In the genomic region with DNA sequence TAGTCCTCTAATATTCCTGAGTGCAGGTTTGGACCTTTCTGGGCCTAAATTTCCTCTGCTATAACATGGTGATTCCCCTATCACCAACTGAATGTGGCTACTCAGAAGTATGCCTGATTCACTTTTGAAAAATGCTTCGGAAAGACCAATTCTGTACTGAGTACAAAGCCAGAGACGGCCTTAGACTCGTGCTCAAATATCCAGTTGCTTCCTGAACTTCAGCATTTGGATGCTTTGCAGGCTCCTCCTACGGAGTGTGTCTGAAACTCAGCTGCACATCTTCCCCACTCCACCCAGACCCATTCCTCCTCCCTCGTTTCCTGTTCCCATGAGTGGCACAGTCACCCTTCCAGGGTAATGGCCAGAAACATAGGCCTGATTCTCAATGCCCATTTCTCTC, we compare ENCODE assay signal across 16 cellular contexts.
DNase-seq lines count a peak whose midpoint lies in the region; ATAC-seq and TF ChIP-seq lines count a peak whose summit lies in the region.
"Had no signal": no experiment of that assay in that cellular context is flagged by ENCODE, and none has a peak within 500 bp of the region (broad histone marks: within the 10 kb centered on the region; RNA-seq: fewer than 3 reads in every experiment).

No MANE protein-coding gene starts in this region.

- H3K36me3 ChIP-seq in osteoblast (ENCODE audit: insufficient read depth, low read length) (no peaks in the 10 kb centered on the region), PC-3 (ENCODE audit: low read depth, low read length) (no peaks in the 10 kb centered on the region)
- H3K36me3 ChIP-seq: esophagus muscularis mucosa, upper lobe of left lung had no signal

- no peaks in the 10 kb centered on the region for H3K9me2 ChIP-seq in PC-3 (replicated peaks; ENCODE audit: low read length)

- H4K20me1 ChIP-seq in osteoblast (ENCODE audit: insufficient read depth, low read length) (no peaks in the 10 kb centered on the region), PC-3 (ENCODE audit: low read length) (no peaks in the 10 kb centered on the region)

- CTCF ChIA-PET in PC-3 (lab: Charles Lee) = no interaction called here

- H3K4me3 ChIP-seq in osteoblast (ENCODE audit: insufficient read depth, low read length) (no peak overlapping the region), PC-3 (ENCODE audit: low read length) (no peak overlapping the region)
- H3K4me3 ChIP-seq: esophagus muscularis mucosa, upper lobe of left lung had no signal

- H3K79me2 ChIP-seq in osteoblast (ENCODE audit: insufficient read depth, low read length) (no peaks in the 10 kb centered on the region), PC-3 (ENCODE audit: low read length) (no peaks in the 10 kb centered on the region)
- H3K79me2 ChIP-seq: parathyroid adenoma had no signal

- TF ChIP-seq CTCF in osteoblast (IDR thresholded peaks at IDR 0.05; ENCODE audit: extremely low read depth, low read depth, low read length) (no peak), PC-3 (conservative IDR thresholded peaks at IDR 0.05; ENCODE audit: low read depth, low read length) (no peak)

- H3K27me3 ChIP-seq in osteoblast (ENCODE audit: insufficient read depth, low read length) = no peaks in the 10 kb centered on the region
- H3K27me3 ChIP-seq in PC-3 (ENCODE audit: low read length) = no peaks in the 10 kb centered on the region
- H3K27me3 ChIP-seq: esophagus muscularis mucosa, upper lobe of left lung had no signal

- POLR2A ChIA-PET in PC-3 (lab: Charles Lee; ENCODE audit: unreplicated experiment) = interaction anchor here (0.6 kb wide), 1 partner anchor 10 kb away, joined by 3 read pairs; no protein-coding TSS in a partner anchor

- DNase-seq in AG08396 (ENCODE audit: low spot score) = peak; percentile 45
- DNase-seq in LHCN-M2 (ENCODE audit: low read depth) = peak; percentile 77
- DNase-seq in fibroblast of gingiva (ENCODE audit: low read depth) = peak; percentile 57
- peak; percentile 75 for DNase-seq in osteoblast (ENCODE audit: insufficient read length, low spot score, missing footprints)
- no peak for DNase-seq in NCI-H1417 (lab: John Stamatoyannopoulos, UW)
- no peak for DNase-seq in PC-3
- no peak for DNase-seq in epidermal melanocyte (ENCODE audit: insufficient read length, low spot score)
- DNase-seq in NCI-H446 (lab: John Stamatoyannopoulos, UW) = no peak
- DNase-seq: activated effector memory CD4-positive, alpha-beta T cell treated with Interleukin-2 at 50 U/mL for 16 hours; NCI-H1417 treated with DMSO at 0.1 percent for 48 hours; NK-92 treated with Interleukin-12 subunit alpha and Interleukin-12 subunit beta, amount 100 ng/mL, for 24 hours; upper lobe of left lung had no signal

- BruUV-seq in PC-3 (replicated peaks; lab: Mats Ljungman, UMichigan) = no TSS peak

- no peak for ATAC-seq in PC-3
- ATAC-seq: stimulated activated effector memory CD8-positive, alpha-beta T cell treated with anti-CD3 and anti-CD28 coated beads, Interleukin-12 subunit alpha, Interleukin-12 subunit beta, amount 100 ng/mL, for 72 hours; WTC11 had no signal

- H3K27ac ChIP-seq in osteoblast (ENCODE audit: low read depth, low read length) = peak overlapping the region; percentile 4
- no peak overlapping the region for H3K27ac ChIP-seq in PC-3 (ENCODE audit: low read length)
- H3K27ac ChIP-seq: esophagus muscularis mucosa, parathyroid adenoma had no signal

- H3K9ac ChIP-seq in PC-3 (ENCODE audit: low read length) = no peak overlapping the region
- H3K9ac ChIP-seq: parathyroid adenoma had no signal

- no peak overlapping the region for H3K4me2 ChIP-seq in osteoblast (ENCODE audit: insufficient read depth, low read length)
- no peak overlapping the region for H3K4me2 ChIP-seq in PC-3 (ENCODE audit: low read length)

- H2AFZ ChIP-seq in osteoblast (ENCODE audit: low read length) (peak overlapping the region; percentile 65), PC-3 (ENCODE audit: low read length) (no peak overlapping the region)
- H2AFZ ChIP-seq: parathyroid adenoma had no signal

- H3K4me1 ChIP-seq in osteoblast (ENCODE audit: insufficient read depth, low read length) = peaks cover 39% of the 10 kb centered on the region
- H3K4me1 ChIP-seq in PC-3 (ENCODE audit: insufficient read depth, low read length) = no peaks in the 10 kb centered on the region

- H3K9me3 ChIP-seq in osteoblast (ENCODE audit: low read depth, low read length) = no peaks in the 10 kb centered on the region
- no peaks in the 10 kb centered on the region for H3K9me3 ChIP-seq in PC-3 (ENCODE audit: low read length)
- H3K9me3 ChIP-seq: esophagus muscularis mucosa, upper lobe of left lung had no signal

- intact Hi-C loops in PC-3 (cut with micrococcal nuclease) = no loop called here

- no peaks in the 10 kb centered on the region for H3F3A ChIP-seq in PC-3 (ENCODE audit: low read length, unreplicated experiment)

Comparison
In these comparisons a context has a peak if more than half of its experiments do, and no peak if none do; other contexts are left out.
1. DNase-seq: peak in AG08396 (single experiment), LHCN-M2 (single experiment), fibroblast of gingiva (single experiment) and osteoblast (single experiment); none in NCI-H1417 (0 of 3), PC-3 (single experiment), epidermal melanocyte (single experiment) and NCI-H446 (0 of 2).